In genomic region chr15:70096975-70097336, GRCh38 we compare ENCODE assay signal across 8 cellular contexts. TPM values are rescaled to one million over a fixed set of nuclear protein-coding genes. Genes with fewer than 3 reads are reported as not detected.
DNase-seq lines count a peak whose midpoint lies in the region; ATAC-seq, FAIRE-seq and TF ChIP-seq lines count a peak whose summit lies in the region.

No MANE protein-coding gene starts in this region.

- in situ Hi-C loops in GM12878 (cut with MboI): no loop called here

- peaks cover 8% of the 10 kb centered on the region; the same call in 1 of the 2 replicates for H4K20me1 ChIP-seq in GM12878 (ENCODE audit: control insufficient read depth, insufficient read depth)

- H3K9ac ChIP-seq in GM12878 (ENCODE audit: control insufficient read depth, insufficient read depth, low read length) (peak overlapping the region; percentile 68), mesendoderm (ENCODE audit: low read length) (peak overlapping the region; percentile 95)

- RAD21 ChIA-PET in GM12878 (lab: Charles Lee; ENCODE audit: unreplicated experiment): interaction anchor here (1.0 to 5.3 kb wide), 10 partner anchors 29 to 573 kb away, joined by 3 to 31 read pairs (median 6); no protein-coding TSS in a partner anchor

- peak overlapping the region; percentile 94 for H2BK120ac ChIP-seq in mesendoderm (ENCODE audit: low read depth, low read length)

- H2BK15ac ChIP-seq in mesendoderm (replicated peaks; ENCODE audit: low read depth): peak overlapping the region; percentile 25

- no peaks in the 10 kb centered on the region for H3K79me1 ChIP-seq in mesendoderm (ENCODE audit: low read length)

- H3K36me3 ChIP-seq in heart left ventricle (peaks cover 0 to 14% (median 0%) of the 10 kb centered on the region in 9 donors), GM12878 (ENCODE audit: control insufficient read depth in 2 of 2, insufficient read depth in 2 of 2, low read length in 1 of 2) (peaks cover 0 to 14% of the 10 kb centered on the region in 2 experiments; a peak in 2 of 4 replicates), mesendoderm (ENCODE audit: control insufficient read depth, insufficient read depth, low read length) (no peaks in the 10 kb centered on the region)

- DNase-seq in heart left ventricle: no peak
- DNase-seq in left ventricle myocardium superior: no peak
- DNase-seq in GM12878 (ENCODE audit: low read depth, low spot score): no peak
- DNase-seq in mesendoderm: no peak
- no peak for DNase-seq in SKM-1 treated with dmso at 0.1 percent for 144 hours (lab: John Stamatoyannopoulos, UW; ENCODE audit: unreplicated experiment)

- peak overlapping the region; percentile 42 for H2BK5ac ChIP-seq in mesendoderm (ENCODE audit: low read length)

- 0 to 1% (median 0%) methylated on average over 4 to 52 of the region's 52 CpGs for WGBS in heart left ventricle, 4 donors
- 3% methylated on average over 22 of the region's 52 CpGs for WGBS in GM12878 (ENCODE audit: insufficient coverage, insufficient replicate concordance, low lambda C conversion rate, missing lambda C conversion rate)
- no CpG with 5 or more reads among the region's 52 CpGs for WGBS in mesendoderm (ENCODE audit: extremely low coverage, insufficient coverage, low lambda C conversion rate)

- FAIRE-seq in GM12878 (lab: Jason Lieb, UNC): no peak

- no peak for TF ChIP-seq RAD21 in GM12878 (IDR thresholded peaks at IDR 0.05; ENCODE audit: insufficient read depth, low read depth, low read length)

- no peak overlapping the region for H2AK5ac ChIP-seq in mesendoderm (ENCODE audit: low read length)

- H3K18ac ChIP-seq in mesendoderm (ENCODE audit: low read length): peak overlapping the region; percentile 99

- POLR2A ChIA-PET in GM12878 (lab: Charles Lee): interaction anchor here (0.5 to 1.2 kb wide), 3 partner anchors 44 to 96 kb away, joined by 3 to 7 read pairs (median 4); no protein-coding TSS in a partner anchor

- H2AFZ ChIP-seq in GM12878 (ENCODE audit: control insufficient read depth, low read depth, low read length): no peak overlapping the region

- peak overlapping the region; percentile 97 for H3K4ac ChIP-seq in mesendoderm (ENCODE audit: low read depth, low read length)

- H3K4me3 ChIP-seq in heart left ventricle (peak overlapping the region; percentile 59 to 93 (median 78)), GM12878 (peak overlapping the region; percentile 97), mesendoderm (ENCODE audit: low read length) (peak overlapping the region; percentile 66)

- no TSS peak for BruUV-seq in GM12878 (replicated peaks; lab: Mats Ljungman, UMichigan)

- H3K4me1 ChIP-seq in heart left ventricle: peaks cover 5 to 87% (median 65%) of the 10 kb centered on the region in 12 donors
- peaks cover 29% of the 10 kb centered on the region for H3K4me1 ChIP-seq in GM12878 (ENCODE audit: control insufficient read depth, insufficient read depth, low read length)
- peaks cover 22% of the 10 kb centered on the region for H3K4me1 ChIP-seq in mesendoderm (ENCODE audit: control insufficient read depth, low read depth, low read length)

- no peaks in the 10 kb centered on the region for H3K9me3 ChIP-seq in heart left ventricle
- H3K9me3 ChIP-seq in GM12878 (replicated peaks; ENCODE audit: control insufficient read depth, insufficient read depth, low read length): no peaks in the 10 kb centered on the region

- H4K5ac ChIP-seq in mesendoderm (ENCODE audit: low read length): no peak overlapping the region

- SMC1A ChIA-PET in GM12878 (lab: Charles Lee; ENCODE audit: uncharacterized antibody, unreplicated experiment): interaction anchor here (0.8 to 4.6 kb wide), 6 partner anchors 21 to 89 kb away, joined by 3 to 12 read pairs (median 5); no protein-coding TSS in a partner anchor

- intact Hi-C loops in heart left ventricle (cut with DNase I): loop anchor here in 9 of 10 donors (5.0 to 10.0 kb wide), 12 partner anchors 70 to 622 kb away; no protein-coding TSS in a partner anchor
- intact Hi-C loops in left ventricle myocardium superior (cut with micrococcal nuclease): loop anchor here (10.0 kb wide), 1 partner anchor 168 kb away; no protein-coding TSS in a partner anchor
- intact Hi-C loops in GM12878 (cut with micrococcal nuclease; ENCODE audit: unreplicated experiment): loop anchor here (1.0 to 5.0 kb wide), 9 partner anchors 45 to 620 kb away; no protein-coding TSS in a partner anchor

- H3K23ac ChIP-seq in mesendoderm (ENCODE audit: low read length): peak overlapping the region; percentile 25

- ATAC-seq in heart left ventricle: no peak
- no peak for ATAC-seq in left ventricle myocardium superior
- ATAC-seq in GM12878: peak; percentile 3
- no peak for ATAC-seq in GM18867 (IDR thresholded peaks at IDR 0.05; ENCODE audit: unreplicated experiment)
- ATAC-seq in GM18502 (IDR thresholded peaks at IDR 0.05; ENCODE audit: poor library complexity, unreplicated experiment): no peak
- ATAC-seq in HG03442 (IDR thresholded peaks at IDR 0.05; ENCODE audit: unreplicated experiment): no peak

- H3K27me3 ChIP-seq in heart left ventricle (peaks cover 0 to 10% (median 0%) of the 10 kb centered on the region in 9 donors), GM12878 (replicated peaks in 1 of 2; ENCODE audit: control insufficient read depth in 2 of 2, insufficient read depth in 2 of 2, low read length in 1 of 2) (peaks cover 3 to 5% of the 10 kb centered on the region in 2 experiments; a peak in 3 of 4 replicates), mesendoderm (ENCODE audit: insufficient read depth, low read length, poor library complexity) (no peaks in the 10 kb centered on the region)

- H3K79me2 ChIP-seq in GM12878 (ENCODE audit: control insufficient read depth, insufficient read depth, low read length): peaks cover 49% of the 10 kb centered on the region
- peaks cover 45% of the 10 kb centered on the region for H3K79me2 ChIP-seq in mesendoderm (ENCODE audit: control insufficient read depth, insufficient read depth, low read length)

- TF ChIP-seq POLR2A in heart left ventricle (IDR thresholded peaks at IDR 0.05) (no peak), GM12878 (IDR thresholded peaks at IDR 0.05; ENCODE audit: low read depth, low read length) (no peak)

- H3K56ac ChIP-seq in mesendoderm (ENCODE audit: low read length): peak overlapping the region; percentile 97

- TF ChIP-seq CTCF in heart left ventricle (IDR thresholded peaks at IDR 0.05): peak in 1 of 12 donors; percentile 3
- no peak for TF ChIP-seq CTCF in GM12878 (IDR thresholded peaks at IDR 0.05 in 2 of 3, conservative IDR thresholded peaks at IDR 0.05 in 1 of 3; ENCODE audit: control insufficient read depth in 2 of 3, extremely low read depth in 1 of 3, insufficient read depth in 1 of 3, low read depth in 3 of 3, low read length in 3 of 3)

- H3K27ac ChIP-seq in heart left ventricle (peak overlapping the region in 11 of 12 donors; percentile 88 to 98 (median 97)), GM12878 (ENCODE audit: control insufficient read depth, insufficient read depth) (peak overlapping the region; percentile 79), mesendoderm (ENCODE audit: low read depth, low read length) (peak overlapping the region; percentile 86)

- peak overlapping the region; percentile 73 for H3K4me2 ChIP-seq in GM12878 (ENCODE audit: control insufficient read depth, insufficient read depth)
- H3K4me2 ChIP-seq in mesendoderm (ENCODE audit: low read length): peak overlapping the region; percentile 77

- TF ChIP-seq EP300 in GM12878 (IDR thresholded peaks at IDR 0.05; ENCODE audit: borderline replicate concordance in 1 of 2, control insufficient read depth in 1 of 2, low read depth in 2 of 2, low read length in 2 of 2): no peak

- peak overlapping the region; percentile 42 for H4K8ac ChIP-seq in mesendoderm (ENCODE audit: low read depth, low read length)

- CTCF ChIA-PET in GM12878 (lab: Yijun Ruan, JAX): interaction anchor here (0.8 to 4.2 kb wide), 8 partner anchors 15 to 520 kb away, joined by 3 to 23 read pairs (median 6); no protein-coding TSS in a partner anchor

TF ChIP-seq in GM12878, 131 proteins besides CTCF, POLR2A, EP300 and RAD21 (continues in another document):
- TF ChIP-seq ZNF622 (IDR thresholded peaks at IDR 0.05) (no peak), SREBF2 (IDR thresholded peaks at IDR 0.05; ENCODE audit: low read length) (no peak), SIN3A (IDR thresholded peaks at IDR 0.05; ENCODE audit: low read depth, low read length) (no peak), BCL3 (IDR thresholded peaks at IDR 0.05; ENCODE audit: borderline replicate concordance, insufficient read depth, low read depth, low read length, poor library complexity, severe bottlenecking) (no peak), TCF3 (IDR thresholded peaks at IDR 0.05; ENCODE audit: borderline replicate concordance, insufficient read depth, low read depth, low read length) (no peak)

RNA-seq across cellular contexts. Expression of gene TLE3, which starts 0.8 kb away (rescaled TPM):
- total RNA-seq in heart left ventricle: 10 to 100 TPM in 7 of 9 donors, 1 to 10 TPM in 2; 9.3 to 49.6 (median 16.4) TPM
- 10 to 100 TPM in 1 of 2 donors, 1 to 10 TPM in 1; 4.8 to 16.5 TPM for polyA plus RNA-seq in heart left ventricle
- total RNA-seq in left ventricle myocardium superior: 12.8 TPM
- 56.1 and 56.3 TPM in 2 replicates for total RNA-seq in GM12878 (2013; cell fraction: nucleolus; rRNA removed)
- 20.3 and 21.9 TPM in 2 replicates for total RNA-seq in GM12878 (2014; rRNA removed)
- 8.7 and 9.2 TPM in 2 replicates for total RNA-seq in GM12878 (2014; rRNA removed; fragmentation: Illumina TruSeq; extraction: Trizol)
- total RNA-seq in GM12878 (2021): 56.3 and 65.5 TPM in 2 replicates
- 34.4 TPM for polyA plus RNA-seq in GM12878 (2011; ENCODE audit: low read depth)
- 5.3 and 8.7 TPM in 2 replicates for polyA plus RNA-seq in GM12878 (2011; rRNA removed)
- polyA plus RNA-seq in GM12878 (2011; cell fraction: cytosol; rRNA removed): 12.5 and 15.1 TPM in 2 replicates
- 58.8 and 68.9 TPM in 2 replicates for polyA plus RNA-seq in GM12878 (2011; cell fraction: nucleus; rRNA removed)
- polyA plus RNA-seq in GM12878 (2012): 27.1 and 45.9 TPM in 2 replicates
- 4.6 and 9.7 TPM in 2 replicates for polyA plus RNA-seq in GM12878 (2014; fragmentation: Illumina TruSeq; extraction: Trizol)
- 1 to 10 TPM; 1.2 to 2.2 TPM for polyA plus RNA-seq in GM12878 (2014; fragmentation: Nextera tagmentation; extraction: Ambion mirVana)
- 23.6 and 28.3 TPM in 2 replicates for polyA plus RNA-seq in GM12878 (2014; rRNA removed)
- 10 to 100 TPM in 1 of 2 experiments, 1 to 10 TPM in 1; 9.6 to 10.0 TPM for polyA plus RNA-seq in GM12878 (2016; fragmentation: Nextera tagmentation; extraction: Ambion mirVana)
- polyA minus RNA-seq in GM12878 (2011; rRNA and poly(A)+ RNA removed): 35.7 and 39.9 TPM in 2 replicates
- polyA minus RNA-seq in GM12878 (2011; cell fraction: cytosol; rRNA and poly(A)+ RNA removed): 14.1 and 25.1 TPM in 2 replicates
- polyA minus RNA-seq in GM12878 (2011; cell fraction: nucleus; rRNA and poly(A)+ RNA removed): 34.3 and 66.5 TPM in 2 replicates
- 56.3 TPM for polyA plus RNA-seq in mesendoderm (2013, experiment 1 of 2)
- 55.9 TPM for polyA plus RNA-seq in mesendoderm (2013, experiment 2 of 2)
